In genomic region chr4:91243132-91243531, GRCh38 we compare ENCODE assay signal across 1 cellular context.
TF ChIP-seq lines count a peak whose summit lies in the region.

No MANE protein-coding gene starts in this region.

TF ChIP-seq in GM23338, 12 proteins besides CTCF, POLR2A, EP300 and RAD21 (continued from another document):
- TF ChIP-seq REST (IDR thresholded peaks at IDR 0.05; ENCODE audit: unreplicated experiment), result no peak
- no peak for TF ChIP-seq JUNB (IDR thresholded peaks at IDR 0.05; ENCODE audit: unreplicated experiment)
- TF ChIP-seq NANOG (IDR thresholded peaks at IDR 0.05; ENCODE audit: borderline replicate concordance), result no peak
- TF ChIP-seq CREB1 (CRISPR knock-in tag; IDR thresholded peaks at IDR 0.05; ENCODE audit: low read depth), result no peak
- TF ChIP-seq STAT1 (IDR thresholded peaks at IDR 0.05; ENCODE audit: unreplicated experiment), result no peak
- TF ChIP-seq ZNF331 (CRISPR knock-in tag; IDR thresholded peaks at IDR 0.05; ENCODE audit: low read depth), result no peak
- TF ChIP-seq EZH2phosphoT487 (IDR thresholded peaks at IDR 0.05; ENCODE audit: unreplicated experiment), result no peak
